ENCODE assay signal across 25 cellular contexts in genomic region chr3:148884261-148884660, GRCh38. TPM values are rescaled to one million over a fixed set of nuclear protein-coding genes. Genes with fewer than 3 reads are reported as not detected.
DNase-seq lines count a peak whose midpoint lies in the region; ATAC-seq, FAIRE-seq and TF ChIP-seq lines count a peak whose summit lies in the region.
"Had no signal": no experiment of that assay in that cellular context is flagged by ENCODE, and none has a peak within 500 bp of the region (broad histone marks: within the 10 kb centered on the region; RNA-seq: fewer than 3 reads in every experiment).

No MANE protein-coding gene starts in this region.

- no peak overlapping the region for H3K27ac ChIP-seq in astrocyte (ENCODE audit: low read depth, low read length)
- H3K27ac ChIP-seq: HL-60, SK-N-MC had no signal

- H3K9ac ChIP-seq in astrocyte (ENCODE audit: low read length): no peak overlapping the region

- DNase-seq in AG08395 (ENCODE audit: low spot score) (peak; percentile 12), HCEC 1CT (peak; percentile 72), astrocyte (ENCODE audit: low read depth) (peak; percentile 10), fibroblast of mammary gland (ENCODE audit: low read depth) (peak; percentile 24), epidermal melanocyte (ENCODE audit: insufficient read length, low spot score) (no peak), SIG-M5 (lab: John Stamatoyannopoulos, UW) (no peak)
- DNase-seq: 8988T; CD4-positive, alpha-beta T cell; Karpas-422; MM.1S; NCI-H1092; NCI-H2081 treated with DMSO at 0.1 percent for 48 hours; NCI-H510A; NCI-H748 treated with DMSO at 0.1 percent for 48 hours; NK-92 treated with Interleukin-12 subunit alpha and Interleukin-12 subunit beta, amount 100 ng/mL, for 24 hours had no signal

- H3K9me3 Mint-ChIP-seq in astrocyte (ENCODE audit: unreplicated experiment): no peaks in the 10 kb centered on the region
- H3K9me3 Mint-ChIP-seq: CD4-positive, alpha-beta T cell; IgD-negative memory B cell had no signal

- no peaks in the 10 kb centered on the region for H4K20me1 ChIP-seq in astrocyte (ENCODE audit: insufficient read depth, low read length)

- no peaks in the 10 kb centered on the region for H3K9me3 ChIP-seq in astrocyte (ENCODE audit: insufficient read depth, low read depth, low read length)

- no peak overlapping the region for H3K4me2 ChIP-seq in astrocyte (ENCODE audit: low read length)

- no peak overlapping the region for H3K4me3 Mint-ChIP-seq in astrocyte (ENCODE audit: unreplicated experiment)
- H3K4me3 Mint-ChIP-seq: CD4-positive, alpha-beta T cell; IgD-negative memory B cell had no signal

- ATAC-seq in HG03571 (IDR thresholded peaks at IDR 0.05; ENCODE audit: unreplicated experiment) (no peak), GM21717 (IDR thresholded peaks at IDR 0.05; ENCODE audit: unreplicated experiment) (no peak)
- ATAC-seq: Right ventricle myocardium inferior had no signal

- TF ChIP-seq CTCF in astrocyte (IDR thresholded peaks at IDR 0.05; ENCODE audit: insufficient read depth, low read depth, low read length): no peak
- no peak for TF ChIP-seq CTCF in fibroblast of mammary gland (conservative IDR thresholded peaks at IDR 0.05; ENCODE audit: control insufficient read depth, insufficient read depth, low read depth, low read length)

- H3K4me1 Mint-ChIP-seq in astrocyte (ENCODE audit: low read depth, unreplicated experiment): no peaks in the 10 kb centered on the region
- H3K4me1 Mint-ChIP-seq: IgD-negative memory B cell had no signal

- H3K27me3 Mint-ChIP-seq in astrocyte (ENCODE audit: low read depth, unreplicated experiment): no peaks in the 10 kb centered on the region

- no peaks in the 10 kb centered on the region for H3K36me3 ChIP-seq in astrocyte (ENCODE audit: insufficient read depth, low read length)

- no peak overlapping the region for H3K27ac Mint-ChIP-seq in astrocyte (ENCODE audit: unreplicated experiment)
- H3K27ac Mint-ChIP-seq: CD4-positive, alpha-beta T cell; IgD-negative memory B cell had no signal

- H3K79me2 ChIP-seq in astrocyte (ENCODE audit: insufficient read depth, low read length): no peaks in the 10 kb centered on the region

- no peaks in the 10 kb centered on the region for H3K36me3 Mint-ChIP-seq in astrocyte (ENCODE audit: low read depth, unreplicated experiment)
- H3K36me3 Mint-ChIP-seq: IgD-negative memory B cell had no signal

- FAIRE-seq in astrocyte (lab: Jason Lieb, UNC): no peak
- FAIRE-seq: H1, HTR-8/SVneo, RCC 7860 had no signal

- H2AFZ ChIP-seq in astrocyte (ENCODE audit: low read depth, low read length): no peak overlapping the region

- no peaks in the 10 kb centered on the region for H3K4me1 ChIP-seq in astrocyte (ENCODE audit: insufficient read depth, low read length)

- no peak overlapping the region for H3K4me3 ChIP-seq in astrocyte (ENCODE audit: insufficient read depth, low read depth, low read length)
- H3K4me3 ChIP-seq in fibroblast of mammary gland (ENCODE audit: control insufficient read depth, low read depth, low read length): no peak overlapping the region
- H3K4me3 ChIP-seq: SK-N-MC had no signal

- no peaks in the 10 kb centered on the region for H3K27me3 ChIP-seq in astrocyte (ENCODE audit: insufficient read depth, low read length)

RNA-seq across cellular contexts. Expression of gene CPA3, which starts 19.2 kb away (rescaled TPM):
- not detected in 2 replicates for total RNA-seq in astrocyte
- total RNA-seq: CD4-positive, alpha-beta T cell; H1; OCI-LY7 had no signal

RNA-seq across cellular contexts. Expression of gene CPB1, which starts 56.6 kb away (rescaled TPM):
- total RNA-seq in astrocyte: not detected in 2 replicates
- total RNA-seq: CD4-positive, alpha-beta T cell; H1; OCI-LY7; Right ventricle myocardium inferior had no signal

Comparison
In these comparisons a context has a peak if more than half of its experiments do, and no peak if none do; other contexts are left out.
1. DNase-seq: peak in AG08395 (single experiment), HCEC 1CT (single experiment), astrocyte (single experiment) and fibroblast of mammary gland (single experiment); none in epidermal melanocyte (single experiment) and SIG-M5 (single experiment).